ENCODE assay signal across 24 cellular contexts in genomic region chr5:81021486-81021885, GRCh38.
DNase-seq lines count a peak whose midpoint lies in the region; ATAC-seq, FAIRE-seq and TF ChIP-seq lines count a peak whose summit lies in the region.
"Had no signal": no experiment of that assay in that cellular context is flagged by ENCODE, and none has a peak within 500 bp of the region (broad histone marks: within the 10 kb centered on the region; RNA-seq: fewer than 3 reads in every experiment).

No MANE protein-coding gene starts in this region.

- no peak overlapping the region for H2AFZ ChIP-seq in smooth muscle cell (ENCODE audit: low read depth)

- peaks cover 5% of the 10 kb centered on the region for H3K79me2 ChIP-seq in smooth muscle cell (ENCODE audit: low read depth)

- TF ChIP-seq CTCF in foreskin fibroblast (IDR thresholded peaks at IDR 0.05; ENCODE audit: low read depth, low read length) (no peak), smooth muscle cell (IDR thresholded peaks at IDR 0.05; ENCODE audit: borderline replicate concordance, insufficient read depth, poor library complexity, severe bottlenecking) (no peak)

- H3K27me3 Mint-ChIP-seq in activated naive CD4-positive, alpha-beta T cell treated with anti-CD3 and anti-CD28 coated beads, Interleukin-2, amount 50 U/mL, for 24 hours: no peaks in the 10 kb centered on the region
- no peaks in the 10 kb centered on the region for H3K27me3 Mint-ChIP-seq in T-helper 17 cell

- peaks cover 2% of the 10 kb centered on the region for H3K36me3 Mint-ChIP-seq in activated naive CD4-positive, alpha-beta T cell treated with anti-CD3 and anti-CD28 coated beads, Interleukin-2, amount 50 U/mL, for 24 hours
- no peaks in the 10 kb centered on the region for H3K36me3 Mint-ChIP-seq in T-helper 17 cell (ENCODE audit: low read depth)

- 74% methylated on average over 4 of the region's 4 CpGs for WGBS in smooth muscle cell (ENCODE audit: low lambda C conversion rate)

- FAIRE-seq in H54 (lab: Jason Lieb, UNC): no peak

- H3K4me3 ChIP-seq in foreskin fibroblast (ENCODE audit: low read depth in 1 of 2, low read length in 2 of 2): no peak overlapping the region
- no peak overlapping the region for H3K4me3 ChIP-seq in smooth muscle cell
- H3K4me3 ChIP-seq: HAP-1, tibial artery had no signal

- peak overlapping the region; percentile 92 for H3K27ac ChIP-seq in smooth muscle cell (ENCODE audit: low read depth)
- H3K27ac ChIP-seq: tibial artery had no signal

- no peaks in the 10 kb centered on the region for H3K27me3 ChIP-seq in smooth muscle cell (ENCODE audit: low read depth)
- H3K27me3 ChIP-seq: tibial artery had no signal

- H3K9ac ChIP-seq in smooth muscle cell (ENCODE audit: low read depth): no peak overlapping the region

- ATAC-seq in T-helper 17 cell (no peak), GM19463 (IDR thresholded peaks at IDR 0.05; ENCODE audit: unreplicated experiment) (no peak)
- ATAC-seq: Right ventricle myocardium inferior had no signal

- H4K20me1 ChIP-seq in smooth muscle cell (ENCODE audit: low read depth): no peaks in the 10 kb centered on the region

- no peak for DNase-seq in activated naive CD4-positive, alpha-beta T cell (lab: John Stamatoyannopoulos, UW)
- DNase-seq in T-helper 17 cell (no peak), foreskin fibroblast (peak; percentile 20 to 29), smooth muscle cell (lab: John Stamatoyannopoulos, UW; ENCODE audit: unreplicated experiment) (no peak), H54 (ENCODE audit: insufficient read length, low spot score) (no peak), inferior parietal cortex (ENCODE audit: extremely low spot score) (no peak)
- DNase-seq: 8988T; activated CD4-positive, CD25-positive, alpha-beta regulatory T cell treated with anti-CD3 and anti-CD28 coated beads, Interleukin-2, amount 50 U/mL, for 72 hours; activated naive CD4-positive, alpha-beta T cell treated with anti-CD3 and anti-CD28 coated beads for 36 hours; activated T-cell treated with anti-CD3 and anti-CD28 coated beads, Interleukin-2, amount 50 U/mL, for 1 hour; cerebellar nuclear complex; COR-L47; DND-41; erythroblast; NCI-H748 treated with DMSO at 0.1 percent for 48 hours; occipital lobe; stimulated activated CD4-positive, alpha-beta T cell treated with anti-CD3 and anti-CD28 coated beads, Interleukin-2, amount 100 ng/mL, for 48 hours; stimulated activated naive CD4-positive, alpha-beta T cell treated with Interleukin-2 at 50 U/mL for 16 hours; tibial artery had no signal

- peak overlapping the region; percentile 32 for H3K4me2 ChIP-seq in smooth muscle cell

- TF ChIP-seq POLR2A in H54 (IDR thresholded peaks at IDR 0.05; ENCODE audit: low read depth, low read length): no peak

- H3K9me3 Mint-ChIP-seq in activated naive CD4-positive, alpha-beta T cell treated with anti-CD3 and anti-CD28 coated beads, Interleukin-2, amount 50 U/mL, for 24 hours: no peaks in the 10 kb centered on the region
- H3K9me3 Mint-ChIP-seq: activated naive CD4-positive, alpha-beta T cell treated with anti-CD3 and anti-CD28 coated beads for 36 hours had no signal

- H3K4me3 Mint-ChIP-seq in activated naive CD4-positive, alpha-beta T cell treated with anti-CD3 and anti-CD28 coated beads, Interleukin-2, amount 50 U/mL, for 24 hours: peak overlapping the region; percentile 17
- H3K4me3 Mint-ChIP-seq in T-helper 17 cell: peak overlapping the region; percentile 2
- H3K4me3 Mint-ChIP-seq: activated naive CD4-positive, alpha-beta T cell treated with anti-CD3 and anti-CD28 coated beads for 36 hours; memory B cell had no signal

- peak overlapping the region; percentile 80 for H3K27ac Mint-ChIP-seq in activated naive CD4-positive, alpha-beta T cell treated with anti-CD3 and anti-CD28 coated beads, Interleukin-2, amount 50 U/mL, for 24 hours
- no peak overlapping the region for H3K27ac Mint-ChIP-seq in T-helper 17 cell
- H3K27ac Mint-ChIP-seq: activated naive CD4-positive, alpha-beta T cell treated with anti-CD3 and anti-CD28 coated beads for 36 hours; memory B cell had no signal

- H3F3A ChIP-seq in smooth muscle cell (ENCODE audit: low read depth): peaks cover 7% of the 10 kb centered on the region

- H3K9me3 ChIP-seq in T-helper 17 cell (ENCODE audit: control insufficient read depth, low read length, poor library complexity, severe bottlenecking): no peaks in the 10 kb centered on the region
- no peaks in the 10 kb centered on the region for H3K9me3 ChIP-seq in smooth muscle cell (replicated peaks; ENCODE audit: low read depth)
- H3K9me3 ChIP-seq: HAP-1, tibial artery had no signal

- no peaks in the 10 kb centered on the region for H3K36me3 ChIP-seq in smooth muscle cell (ENCODE audit: low read depth)
- H3K36me3 ChIP-seq: HAP-1, tibial artery had no signal

- H3K4me1 ChIP-seq in smooth muscle cell (ENCODE audit: low read depth): peaks cover 8% of the 10 kb centered on the region
- H3K4me1 ChIP-seq: tibial artery had no signal

- peaks cover 94% of the 10 kb centered on the region for H3K4me1 Mint-ChIP-seq in activated naive CD4-positive, alpha-beta T cell treated with anti-CD3 and anti-CD28 coated beads, Interleukin-2, amount 50 U/mL, for 24 hours
- peaks cover 72% of the 10 kb centered on the region for H3K4me1 Mint-ChIP-seq in T-helper 17 cell
- H3K4me1 Mint-ChIP-seq: memory B cell had no signal

Comparison
In these comparisons a context has a peak if more than half of its experiments do, and no peak if none do; other contexts are left out.
1. DNase-seq: peak in foreskin fibroblast (2 of 2); none in activated naive CD4-positive, alpha-beta T cell (0 of 4), T-helper 17 cell (0 of 3), smooth muscle cell (single experiment), H54 (single experiment) and inferior parietal cortex (single experiment).